ENCODE assay signal across 8 cellular contexts in genomic region chrX:71533850-71534515, GRCh38. TPM values are rescaled to one million over a fixed set of nuclear protein-coding genes. Genes with fewer than 3 reads are reported as not detected.
DNase-seq lines count a peak whose midpoint lies in the region; ATAC-seq, FAIRE-seq and TF ChIP-seq lines count a peak whose summit lies in the region.

No MANE protein-coding gene starts in this region.

- ATAC-seq in HG03520 (IDR thresholded peaks at IDR 0.05; ENCODE audit: unreplicated experiment) (no peak), HG03159 (IDR thresholded peaks at IDR 0.05; ENCODE audit: unreplicated experiment) (no peak)

- H3K4me2 ChIP-seq in keratinocyte (ENCODE audit: control insufficient read depth, extremely low read depth, insufficient read depth, low read depth, low read length): peak overlapping the region; percentile 11

- H2AFZ ChIP-seq in keratinocyte (ENCODE audit: control insufficient read depth, low read length): no peak overlapping the region

- peak; percentile 63 for DNase-seq in ELR (ENCODE audit: low read depth)
- peak; percentile 11 for DNase-seq in MV-4-11 (lab: John Stamatoyannopoulos, UW)
- peak; percentile 42 for DNase-seq in UCSD-AML1 (lab: John Stamatoyannopoulos, UW; ENCODE audit: unreplicated experiment)
- DNase-seq in caudate nucleus (lab: John Stamatoyannopoulos, UW): peak in 39 of 61 donors; percentile 1 to 65 (median 16)
- no peak for DNase-seq in keratinocyte (ENCODE audit: low read depth, low spot score)
- peak; percentile 67 for DNase-seq in stimulated activated CD4-positive, alpha-beta T cell treated with anti-CD3 and anti-CD28 coated beads, Interleukin-15, amount 100 ng/mL, for 24 hours

- no peaks in the 10 kb centered on the region for H3K27me3 ChIP-seq in keratinocyte (ENCODE audit: control insufficient read depth, extremely low read depth, insufficient read depth, low read length)

- no peak for FAIRE-seq in keratinocyte (lab: Jason Lieb, UNC)

- H3K9me3 ChIP-seq in keratinocyte (ENCODE audit: control insufficient read depth, low read depth, low read length): no peaks in the 10 kb centered on the region

- H3K36me3 ChIP-seq in keratinocyte (ENCODE audit: control insufficient read depth in 2 of 2, extremely low read depth in 1 of 2, insufficient read depth in 2 of 2, low read length in 2 of 2): peaks cover 2 to 4% of the 10 kb centered on the region in 2 experiments

- no peaks in the 10 kb centered on the region for H3K9me1 ChIP-seq in keratinocyte (ENCODE audit: control insufficient read depth, extremely low read depth, insufficient read depth, low read length)

- dilution Hi-C loops in keratinocyte (cut with MboI; ENCODE audit: extremely low pct_ligation_motif_present, low sequenced_read_pairs): no loop called here

- peaks cover 4% of the 10 kb centered on the region for H3K4me1 ChIP-seq in keratinocyte (ENCODE audit: control insufficient read depth, extremely low read depth, insufficient read depth, low read length)

- peaks cover 6% of the 10 kb centered on the region for H4K20me1 ChIP-seq in keratinocyte (ENCODE audit: control insufficient read depth, extremely low read depth, insufficient read depth, low read length)

- peaks cover 59% of the 10 kb centered on the region for H3K79me2 ChIP-seq in keratinocyte (ENCODE audit: control insufficient read depth, insufficient read depth, low read length)

- TF ChIP-seq CTCF in keratinocyte (optimal IDR thresholded peaks at IDR 0.05 in 1 of 3, IDR thresholded peaks at IDR 0.05 in 1 of 3, conservative IDR thresholded peaks at IDR 0.05 in 1 of 3; ENCODE audit: extremely low read depth in 1 of 3, insufficient read depth in 2 of 3, low read length in 3 of 3): no peak

- H3K4me3 ChIP-seq in keratinocyte (ENCODE audit: control insufficient read depth in 2 of 3, extremely low read depth in 1 of 3, insufficient read depth in 2 of 3, low read depth in 1 of 3, low read length in 3 of 3): peak overlapping the region; percentile 64 to 80 (median 80)

- H3K9ac ChIP-seq in keratinocyte (ENCODE audit: control insufficient read depth, extremely low read depth, insufficient read depth, low read length): peak overlapping the region; percentile 95

- H3K27ac ChIP-seq in caudate nucleus (ENCODE audit: low read depth, low read length): peak overlapping the region; percentile 91
- peak overlapping the region; percentile 88 for H3K27ac ChIP-seq in keratinocyte (ENCODE audit: control insufficient read depth, insufficient read depth, low read length)

RNA-seq across cellular contexts. Expression of gene OGT, which starts 1.1 kb away (rescaled TPM):
- 58.7 to 155 TPM (median 136 TPM) in 3 replicates for polyA plus RNA-seq in keratinocyte
- polyA plus RNA-seq in keratinocyte (2011; ENCODE audit: low read depth): 48.0 TPM
- 15.7 and 24.9 TPM in 2 replicates for polyA plus RNA-seq in keratinocyte (2011; cell fraction: cytosol; rRNA removed)
- polyA plus RNA-seq in keratinocyte (2011; cell fraction: nucleus; rRNA removed): 614 and 740 TPM in 2 replicates
- polyA plus RNA-seq in keratinocyte (2012; ENCODE audit: low replicate concordance): 26.0 and 51.9 TPM in 2 replicates
- polyA minus RNA-seq in keratinocyte: 76.4 to 263 TPM (median 169 TPM) in 3 replicates
- 34.5 TPM for polyA minus RNA-seq in keratinocyte (2011; cell fraction: cytosol; rRNA and poly(A)+ RNA removed)
- polyA minus RNA-seq in keratinocyte (2011; cell fraction: nucleus; rRNA and poly(A)+ RNA removed): 160 and 266 TPM in 2 replicates

RNA-seq across cellular contexts. Expression of gene GCNA, which starts 44.3 kb away (rescaled TPM):
- polyA plus RNA-seq in keratinocyte: 0.46 to 1.2 TPM (median 1.0 TPM) in 3 replicates
- polyA plus RNA-seq in keratinocyte (2011; ENCODE audit: low read depth): 6.2 TPM
- polyA plus RNA-seq in keratinocyte (2011; cell fraction: cytosol; rRNA removed): 0.14 and 0.23 TPM in 2 replicates
- 3.7 and 4.7 TPM in 2 replicates for polyA plus RNA-seq in keratinocyte (2011; cell fraction: nucleus; rRNA removed)
- polyA plus RNA-seq in keratinocyte (2012; ENCODE audit: low replicate concordance): 0.29 and 3.1 TPM in 2 replicates
- 0.92 to 2.2 TPM in 2 of 3 replicates, not detected in the other for polyA minus RNA-seq in keratinocyte
- polyA minus RNA-seq in keratinocyte (2011; cell fraction: cytosol; rRNA and poly(A)+ RNA removed): not detected
- polyA minus RNA-seq in keratinocyte (2011; cell fraction: nucleus; rRNA and poly(A)+ RNA removed): 0.63 and 2.2 TPM in 2 replicates
